In genomic region chr10:63763744-63764143, GRCh38 we compare ENCODE assay signal across 21 cellular contexts.
DNase-seq lines count a peak whose midpoint lies in the region; FAIRE-seq and TF ChIP-seq lines count a peak whose summit lies in the region.
"Had no signal": no experiment of that assay in that cellular context is flagged by ENCODE, and none has a peak within 500 bp of the region (broad histone marks: within the 10 kb centered on the region; RNA-seq: fewer than 3 reads in every experiment).

No MANE protein-coding gene starts in this region.

- dilution Hi-C loops in endothelial cell of umbilical vein (cut with MboI; ENCODE audit: extremely low pct_ligation_motif_present, low sequenced_read_pairs) = no loop called here

- H3K79me2 ChIP-seq in GM23248 (ENCODE audit: insufficient read depth) = no peaks in the 10 kb centered on the region
- no peaks in the 10 kb centered on the region for H3K79me2 ChIP-seq in endothelial cell of umbilical vein (ENCODE audit: control insufficient read depth, insufficient read depth, low read length)

- no peaks in the 10 kb centered on the region for H3F3A ChIP-seq in GM23248 (ENCODE audit: insufficient read depth)

- H3K4me3 ChIP-seq in GM23248 = no peak overlapping the region
- no peak overlapping the region for H3K4me3 ChIP-seq in endothelial cell of umbilical vein (replicated peaks in 1 of 3; ENCODE audit: insufficient read depth in 1 of 3, low read depth in 1 of 3, low read length in 3 of 3)
- H3K4me3 ChIP-seq: gastrocnemius medialis, SJCRH30, thyroid gland had no signal

- no peak overlapping the region for H3K27ac ChIP-seq in GM23248
- H3K27ac ChIP-seq in endothelial cell of umbilical vein (ENCODE audit: insufficient read depth, low read depth, low read length) = no peak overlapping the region
- H3K27ac ChIP-seq: gastrocnemius medialis, SJCRH30, thyroid gland, WERI-Rb-1 had no signal

- H2AFZ ChIP-seq in GM23248 (no peak overlapping the region), endothelial cell of umbilical vein (ENCODE audit: low read depth, low read length) (no peak overlapping the region)

- no peak overlapping the region for H3K4me2 ChIP-seq in GM23248 (ENCODE audit: unreplicated experiment)
- H3K4me2 ChIP-seq in endothelial cell of umbilical vein (ENCODE audit: insufficient read depth, low read length) = no peak overlapping the region

- no TSS peak for BruUV-seq in endothelial cell of umbilical vein (replicated peaks; lab: Mats Ljungman, UMichigan)

- H3K4me1 ChIP-seq in GM23248 (ENCODE audit: insufficient read depth) (peaks cover 18% of the 10 kb centered on the region), endothelial cell of umbilical vein (ENCODE audit: control insufficient read depth, extremely low read depth, insufficient read depth, low read length) (no peaks in the 10 kb centered on the region)

- no peak for TF ChIP-seq POLR2A in endothelial cell of umbilical vein (IDR thresholded peaks at IDR 0.05; ENCODE audit: low read depth, low read length)

- H3K9me2 ChIP-seq in GM23248 (ENCODE audit: insufficient read depth) = no peaks in the 10 kb centered on the region

- WGBS in GM23248 (ENCODE audit: low coverage in 1 of 2, low lambda C conversion rate in 2 of 2, missing lambda C conversion rate in 2 of 2), 2 experiments = 80 to 90% methylated on average over 2 of the region's 2 CpGs

- H3K36me3 ChIP-seq in GM23248 (ENCODE audit: low read depth) (no peaks in the 10 kb centered on the region), endothelial cell of umbilical vein (ENCODE audit: control insufficient read depth in 2 of 2, extremely low read depth in 1 of 2, insufficient read depth in 2 of 2, low read length in 2 of 2) (no peaks in the 10 kb centered on the region)
- H3K36me3 ChIP-seq: gastrocnemius medialis, SJCRH30, thyroid gland, WERI-Rb-1 had no signal

- H3K27me3 ChIP-seq in GM23248 (replicated peaks; ENCODE audit: insufficient read depth) (no peaks in the 10 kb centered on the region), endothelial cell of umbilical vein (ENCODE audit: control insufficient read depth in 2 of 2, insufficient read depth in 2 of 2, low read length in 2 of 2) (peaks cover 0 to 10% of the 10 kb centered on the region in 2 experiments)
- H3K27me3 ChIP-seq: gastrocnemius medialis, SJCRH30, thyroid gland had no signal

- H3K9me3 ChIP-seq in GM23248 (ENCODE audit: low read depth) (no peaks in the 10 kb centered on the region), endothelial cell of umbilical vein (replicated peaks; ENCODE audit: control insufficient read depth, insufficient read depth, low read length) (no peaks in the 10 kb centered on the region)
- H3K9me3 ChIP-seq: gastrocnemius medialis, SJCRH30, thyroid gland had no signal

- no peak for TF ChIP-seq CTCF in endothelial cell of umbilical vein (IDR thresholded peaks at IDR 0.05; ENCODE audit: extremely low read depth in 1 of 2, insufficient read depth in 1 of 2, low read depth in 1 of 2, low read length in 2 of 2)

- in situ Hi-C loops in GM23248 (cut with MboI) = no loop called here

- no peaks in the 10 kb centered on the region for H3K9me1 ChIP-seq in endothelial cell of umbilical vein (replicated peaks; ENCODE audit: control insufficient read depth, extremely low read depth, insufficient read depth, low read length)

- no peak overlapping the region for H3K9ac ChIP-seq in GM23248
- H3K9ac ChIP-seq in endothelial cell of umbilical vein (replicated peaks; ENCODE audit: extremely low read depth, insufficient read depth, low read length) = no peak overlapping the region

- CTCF ChIA-PET in endothelial cell of umbilical vein (lab: Charles Lee) (no interaction called here), HEK293T (lab: Yijun Ruan, JAX) (interaction anchor here (1.3 kb wide), 1 partner anchor 44 kb away, joined by 4 read pairs; no protein-coding TSS in a partner anchor)

- H4K20me1 ChIP-seq in GM23248 (ENCODE audit: insufficient read depth) = no peaks in the 10 kb centered on the region
- H4K20me1 ChIP-seq in endothelial cell of umbilical vein (replicated peaks; ENCODE audit: control insufficient read depth, extremely low read depth, insufficient read depth, low read length) = no peaks in the 10 kb centered on the region

- POLR2A ChIA-PET in endothelial cell of umbilical vein (lab: Charles Lee) = no interaction called here
- POLR2A ChIA-PET in HEK293T (lab: Yijun Ruan, JAX) = no interaction called here

- intact Hi-C loops in endothelial cell of umbilical vein (cut with micrococcal nuclease) = no loop called here

- DNase-seq in GM23248 (peak; percentile 46), RCC 7860 (ENCODE audit: low spot score) (peak; percentile 37), endothelial cell of umbilical vein (ENCODE audit: low read depth, low spot score) (no peak), myocyte (ENCODE audit: low read depth) (peak; percentile 44), islet precursor cell (no peak), T1000 (lab: John Stamatoyannopoulos, UW) (no peak), HEK293T (ENCODE audit: extremely low spot score) (no peak)
- no peak for DNase-seq in stimulated activated naive CD4-positive, alpha-beta T cell treated with Interleukin-2 at 50 U/mL for 16 hours (lab: John Stamatoyannopoulos, UW)
- DNase-seq: activated effector memory CD4-positive, alpha-beta T cell treated with Interleukin-2 at 50 U/mL for 16 hours; CD4-positive, alpha-beta memory T cell; dermis blood vessel endothelial cell; DMS79; gastrocnemius medialis; H9; NCI-H748 treated with DMSO at 0.1 percent for 48 hours; posterior cingulate gyrus; stimulated activated naive CD4-positive, alpha-beta T cell; T-helper 17 cell; thyroid gland; WERI-Rb-1 had no signal

- FAIRE-seq in RCC 7860 (lab: Jason Lieb, UNC) = no peak
- no peak for FAIRE-seq in endothelial cell of umbilical vein (lab: Jason Lieb, UNC)

TF ChIP-seq in endothelial cell of umbilical vein, 7 proteins besides CTCF, POLR2A, EP300 and RAD21:
- TF ChIP-seq GATA2 (IDR thresholded peaks at IDR 0.05; ENCODE audit: insufficient read depth, insufficient read length, low read depth, low read length) = no peak
- peak; percentile 23 for TF ChIP-seq FOS (IDR thresholded peaks at IDR 0.05; ENCODE audit: borderline replicate concordance, insufficient read depth, low read length)
- TF ChIP-seq EZH2 (IDR thresholded peaks at IDR 0.05; ENCODE audit: borderline replicate concordance, low read depth, low read length, severe bottlenecking) = no peak
- TF ChIP-seq JUN (IDR thresholded peaks at IDR 0.05; ENCODE audit: borderline replicate concordance, insufficient read depth, insufficient read length, low read depth) = no peak
- TF ChIP-seq MAX (IDR thresholded peaks at IDR 0.05; ENCODE audit: insufficient read depth, insufficient read length) = no peak
- TF ChIP-seq POLR2AphosphoS5 (IDR thresholded peaks at IDR 0.05; ENCODE audit: insufficient read depth, low read depth, low read length) = no peak

TF ChIP-seq in HEK293T, 16 proteins besides CTCF, POLR2A, EP300 and RAD21:
- TF ChIP-seq ARNT (IDR thresholded peaks at IDR 0.05) = no peak
- TF ChIP-seq NFRKB (IDR thresholded peaks at IDR 0.05) = no peak
- TF ChIP-seq LEF1 (IDR thresholded peaks at IDR 0.05; ENCODE audit: borderline replicate concordance) = no peak
- no peak for TF ChIP-seq BHLHE40 (IDR thresholded peaks at IDR 0.05; ENCODE audit: borderline replicate concordance)

Comparison
In these comparisons a context has a peak if more than half of its experiments do, and no peak if none do; other contexts are left out.
1. DNase-seq: peak in GM23248 (single experiment), RCC 7860 (single experiment) and myocyte (single experiment); none in endothelial cell of umbilical vein (single experiment), islet precursor cell (single experiment), T1000 (single experiment), stimulated activated naive CD4-positive, alpha-beta T cell treated with Interleukin-2 at 50 U/mL for 16 hours (single experiment) and HEK293T (single experiment).